Comparison of ENCODE assay signal across 25 cellular contexts in genomic region chr1:208369050-208369449, GRCh38.
"Had no signal": no experiment of that assay in that cellular context is flagged by ENCODE, and none has a peak within 500 bp of the region (broad histone marks: within the 10 kb centered on the region; RNA-seq: fewer than 3 reads in every experiment).

No MANE protein-coding gene starts in this region.

- H3K27me3 Mint-ChIP-seq: brain had no signal

- H3K4me3 ChIP-seq: ovary, prostate gland, thoracic aorta, upper lobe of right lung had no signal

- H3K27me3 ChIP-seq: neutrophil, ovary, upper lobe of right lung had no signal

- H3K4me1 Mint-ChIP-seq: activated T-helper 17 cell treated with anti-CD3 and anti-CD28 coated beads, Interleukin-2, amount 50 U/mL, for 72 hours; brain had no signal

- ATAC-seq: activated naive CD4-positive, alpha-beta T cell treated with anti-CD3 and anti-CD28 coated beads, Interleukin-2, amount 50 U/mL, for 72 hours; activated T-helper 17 cell treated with anti-CD3 and anti-CD28 coated beads, Interleukin-2, amount 50 U/mL, for 72 hours; left lobe of liver; natural killer cell treated with Interleukin-12 subunit alpha and Interleukin-12 subunit beta and Interleukin-15 and Interleukin-18, amount 100 ng/mL, for 72 hours; upper lobe of right lung had no signal

- H3K4me1 ChIP-seq: prostate gland, upper lobe of right lung had no signal

- FAIRE-seq: kidney had no signal

- H3K4me3 Mint-ChIP-seq: activated T-helper 17 cell treated with anti-CD3 and anti-CD28 coated beads, Interleukin-2, amount 50 U/mL, for 72 hours; brain; natural killer cell treated with Interleukin-12 subunit alpha and Interleukin-12 subunit beta and Interleukin-15 and Interleukin-18, amount 100 ng/mL, for 72 hours had no signal

- H3K9me3 Mint-ChIP-seq: activated naive CD4-positive, alpha-beta T cell treated with anti-CD3 and anti-CD28 coated beads, Interleukin-2, amount 50 U/mL, for 72 hours; activated T-helper 17 cell treated with anti-CD3 and anti-CD28 coated beads, Interleukin-2, amount 50 U/mL, for 72 hours; natural killer cell treated with Interleukin-12 subunit alpha and Interleukin-12 subunit beta and Interleukin-15 and Interleukin-18, amount 100 ng/mL, for 72 hours had no signal

- H3K9me3 ChIP-seq: neutrophil, ovary, prostate gland, thoracic aorta, upper lobe of right lung had no signal

- H3K36me3 ChIP-seq: neutrophil, ovary, prostate gland, thoracic aorta, upper lobe of right lung, WERI-Rb-1 had no signal

- DNase-seq: activated CD4-positive, alpha-beta T cell treated with anti-CD3 and anti-CD28 coated beads, Interleukin-2, amount 50 U/mL, for 1 hour; activated CD4-positive, CD25-positive, alpha-beta regulatory T cell treated with anti-CD3 and anti-CD28 coated beads, Interleukin-2, amount 50 U/mL, for 72 hours; activated T-cell treated with anti-CD3 and anti-CD28 coated beads, Interleukin-2, amount 50 U/mL, for 1 hour; aorta; dermis blood vessel endothelial cell; effector CD8-positive, alpha-beta T cell; erythroblast; foreskin fibroblast; kidney; midbrain; ovary; stimulated activated CD4-positive, alpha-beta T cell treated with anti-CD3 and anti-CD28 coated beads, Interleukin-2, amount 100 ng/mL, for 48 hours; stimulated activated CD8-positive, alpha-beta memory T cell treated with anti-CD3 and anti-CD28 coated beads, Interleukin-4, amount 100 ng/mL, for 48 hours; stimulated activated naive CD4-positive, alpha-beta T cell; T1000; upper lobe of right lung; WERI-Rb-1 had no signal

- H3K27ac ChIP-seq: neutrophil, ovary, prostate gland, thoracic aorta, upper lobe of right lung, WERI-Rb-1 had no signal

- H3K27ac Mint-ChIP-seq: activated naive CD4-positive, alpha-beta T cell treated with anti-CD3 and anti-CD28 coated beads, Interleukin-2, amount 50 U/mL, for 72 hours; activated T-helper 17 cell treated with anti-CD3 and anti-CD28 coated beads, Interleukin-2, amount 50 U/mL, for 72 hours; brain; natural killer cell treated with Interleukin-12 subunit alpha and Interleukin-12 subunit beta and Interleukin-15 and Interleukin-18, amount 100 ng/mL, for 72 hours had no signal
